19 cellular contexts compared by ENCODE assay signal in genomic region chr5:88686077-88686541, GRCh38.
DNase-seq lines count a peak whose midpoint lies in the region; ATAC-seq lines count a peak whose summit lies in the region.
"Had no signal": no experiment of that assay in that cellular context is flagged by ENCODE, and none has a peak within 500 bp of the region (broad histone marks: within the 10 kb centered on the region; RNA-seq: fewer than 3 reads in every experiment).

No MANE protein-coding gene starts in this region.

- peak overlapping the region; percentile 6 for H3K27ac Mint-ChIP-seq in activated CD4-positive, alpha-beta memory T cell treated with anti-CD3 and anti-CD28 coated beads for 36 hours
- H3K27ac Mint-ChIP-seq in activated CD4-positive, alpha-beta memory T cell treated with anti-CD3 and anti-CD28 coated beads, Interleukin-2, amount 10 ng/mL, durations not matched to agents 7 days and 5 days = no peak overlapping the region
- H3K27ac Mint-ChIP-seq in activated T-helper 1 cell treated with anti-CD3 and anti-CD28 coated beads, Interleukin-12 subunit alpha, Interleukin-12 subunit beta, Interleukin-2, Interleukin-4 antibody, amounts not matched to agents 30 ng/mL and 10 ng/mL and 1 ng/mL, durations not matched to agents 14 hours and 24 hours and 36 hours = peak overlapping the region; percentile 27
- H3K27ac Mint-ChIP-seq: activated naive CD4-positive, alpha-beta T cell treated with anti-CD3 and anti-CD28 coated beads, Interleukin-2, amount 50 U/mL, for 24 hours; nephron progenitor cell had no signal

- H3K4me1 Mint-ChIP-seq in activated CD4-positive, alpha-beta memory T cell treated with anti-CD3 and anti-CD28 coated beads for 36 hours (ENCODE audit: low read depth) = peaks cover 11% of the 10 kb centered on the region
- H3K4me1 Mint-ChIP-seq in activated CD4-positive, alpha-beta memory T cell treated with anti-CD3 and anti-CD28 coated beads, Interleukin-2, amount 10 ng/mL, durations not matched to agents 7 days and 5 days = peaks cover 11% of the 10 kb centered on the region
- H3K4me1 Mint-ChIP-seq in activated T-helper 1 cell treated with anti-CD3 and anti-CD28 coated beads, Interleukin-12 subunit alpha, Interleukin-12 subunit beta, Interleukin-2, Interleukin-4 antibody, amounts not matched to agents 30 ng/mL and 10 ng/mL and 1 ng/mL, durations not matched to agents 14 hours and 24 hours and 36 hours (ENCODE audit: low read depth) = peaks cover 22% of the 10 kb centered on the region

- POLR2A ChIA-PET in activated CD4-positive, alpha-beta memory T cell treated with anti-CD3 and anti-CD28 coated beads for 36 hours (lab: Charles Lee) = no interaction called here
- POLR2A ChIA-PET in activated CD4-positive, alpha-beta memory T cell treated with anti-CD3 and anti-CD28 coated beads, Interleukin-2, amount 10 ng/mL, durations not matched to agents 7 days and 5 days (lab: Charles Lee) = no interaction called here

- no peak for ATAC-seq in HG02840 (IDR thresholded peaks at IDR 0.05; ENCODE audit: low FRiP score, unreplicated experiment)
- ATAC-seq: activated T-cell treated with anti-CD3 and anti-CD28 coated beads, Interleukin-2, amount 50 U/mL, for 4 hours; body of pancreas; left ventricle myocardium superior had no signal

- intact Hi-C loops in activated CD4-positive, alpha-beta memory T cell treated with anti-CD3 and anti-CD28 coated beads for 36 hours (cut with micrococcal nuclease) = no loop called here
- intact Hi-C loops in activated T-helper 1 cell treated with anti-CD3 and anti-CD28 coated beads, Interleukin-12 subunit alpha, Interleukin-12 subunit beta, Interleukin-2, Interleukin-4 antibody, amounts not matched to agents 30 ng/mL and 10 ng/mL and 1 ng/mL, durations not matched to agents 14 hours and 24 hours and 36 hours (cut with micrococcal nuclease) = no loop called here

- CTCF ChIA-PET in activated CD4-positive, alpha-beta memory T cell treated with anti-CD3 and anti-CD28 coated beads for 36 hours (lab: Charles Lee) = no interaction called here
- CTCF ChIA-PET in activated CD4-positive, alpha-beta memory T cell treated with anti-CD3 and anti-CD28 coated beads, Interleukin-2, amount 10 ng/mL, durations not matched to agents 7 days and 5 days (lab: Charles Lee) = no interaction called here

- no peak for DNase-seq in activated CD4-positive, alpha-beta memory T cell treated with anti-CD3 and anti-CD28 coated beads for 36 hours
- DNase-seq in activated CD4-positive, alpha-beta memory T cell treated with anti-CD3 and anti-CD28 coated beads, Interleukin-2, amount 10 ng/mL, durations not matched to agents 7 days and 5 days = no peak
- no peak for DNase-seq in activated T-helper 1 cell treated with anti-CD3 and anti-CD28 coated beads, Interleukin-12 subunit alpha, Interleukin-12 subunit beta, Interleukin-2, Interleukin-4 antibody, amounts not matched to agents 30 ng/mL and 10 ng/mL and 1 ng/mL, durations not matched to agents 14 hours and 24 hours and 36 hours (ENCODE audit: low spot score)
- peak; percentile 61 for DNase-seq in globus pallidus (ENCODE audit: low spot score)
- peak; percentile 47 for DNase-seq in pons (ENCODE audit: low spot score)
- no peak for DNase-seq in NCI-H2171 (lab: John Stamatoyannopoulos, UW)
- no peak for DNase-seq in cerebellar nuclear complex (lab: John Stamatoyannopoulos, UW)
- DNase-seq: activated CD4-positive, alpha-beta T cell treated with anti-CD3 and anti-CD28 coated beads, Interleukin-2, amount 50 U/mL, for 48 hours; activated T-cell treated with anti-CD3 and anti-CD28 coated beads, Interleukin-2, amount 50 U/mL, for 4 hours; body of pancreas; Caco-2; left ventricle myocardium superior; NCI-H1092; NCI-H1930; nephron progenitor cell; NK-92 treated with Interleukin-12 subunit alpha and Interleukin-12 subunit beta, amount 100 ng/mL, for 24 hours; SHP77 treated with DMSO at 0.1 percent for 48 hours had no signal

- peaks cover 77% of the 10 kb centered on the region for H3K27me3 Mint-ChIP-seq in activated CD4-positive, alpha-beta memory T cell treated with anti-CD3 and anti-CD28 coated beads for 36 hours
- peaks cover 93% of the 10 kb centered on the region for H3K27me3 Mint-ChIP-seq in activated CD4-positive, alpha-beta memory T cell treated with anti-CD3 and anti-CD28 coated beads, Interleukin-2, amount 10 ng/mL, durations not matched to agents 7 days and 5 days
- peaks cover 86% of the 10 kb centered on the region for H3K27me3 Mint-ChIP-seq in activated T-helper 1 cell treated with anti-CD3 and anti-CD28 coated beads, Interleukin-12 subunit alpha, Interleukin-12 subunit beta, Interleukin-2, Interleukin-4 antibody, amounts not matched to agents 30 ng/mL and 10 ng/mL and 1 ng/mL, durations not matched to agents 14 hours and 24 hours and 36 hours (ENCODE audit: insufficient read depth)

- H3K9me3 Mint-ChIP-seq in activated CD4-positive, alpha-beta memory T cell treated with anti-CD3 and anti-CD28 coated beads for 36 hours = no peaks in the 10 kb centered on the region
- no peaks in the 10 kb centered on the region for H3K9me3 Mint-ChIP-seq in activated CD4-positive, alpha-beta memory T cell treated with anti-CD3 and anti-CD28 coated beads, Interleukin-2, amount 10 ng/mL, durations not matched to agents 7 days and 5 days
- H3K9me3 Mint-ChIP-seq in activated T-helper 1 cell treated with anti-CD3 and anti-CD28 coated beads, Interleukin-12 subunit alpha, Interleukin-12 subunit beta, Interleukin-2, Interleukin-4 antibody, amounts not matched to agents 30 ng/mL and 10 ng/mL and 1 ng/mL, durations not matched to agents 14 hours and 24 hours and 36 hours = no peaks in the 10 kb centered on the region
- H3K9me3 Mint-ChIP-seq: nephron progenitor cell had no signal

- peaks cover 7% of the 10 kb centered on the region for H3K36me3 Mint-ChIP-seq in activated CD4-positive, alpha-beta memory T cell treated with anti-CD3 and anti-CD28 coated beads for 36 hours
- H3K36me3 Mint-ChIP-seq in activated CD4-positive, alpha-beta memory T cell treated with anti-CD3 and anti-CD28 coated beads, Interleukin-2, amount 10 ng/mL, durations not matched to agents 7 days and 5 days (ENCODE audit: low read depth) = peaks cover 5% of the 10 kb centered on the region
- H3K36me3 Mint-ChIP-seq in activated T-helper 1 cell treated with anti-CD3 and anti-CD28 coated beads, Interleukin-12 subunit alpha, Interleukin-12 subunit beta, Interleukin-2, Interleukin-4 antibody, amounts not matched to agents 30 ng/mL and 10 ng/mL and 1 ng/mL, durations not matched to agents 14 hours and 24 hours and 36 hours (ENCODE audit: low read depth) = peaks cover 6% of the 10 kb centered on the region

- H3K4me3 Mint-ChIP-seq in activated CD4-positive, alpha-beta memory T cell treated with anti-CD3 and anti-CD28 coated beads for 36 hours = no peak overlapping the region
- H3K4me3 Mint-ChIP-seq in activated CD4-positive, alpha-beta memory T cell treated with anti-CD3 and anti-CD28 coated beads, Interleukin-2, amount 10 ng/mL, durations not matched to agents 7 days and 5 days = no peak overlapping the region
- no peak overlapping the region for H3K4me3 Mint-ChIP-seq in activated T-helper 1 cell treated with anti-CD3 and anti-CD28 coated beads, Interleukin-12 subunit alpha, Interleukin-12 subunit beta, Interleukin-2, Interleukin-4 antibody, amounts not matched to agents 30 ng/mL and 10 ng/mL and 1 ng/mL, durations not matched to agents 14 hours and 24 hours and 36 hours
- H3K4me3 Mint-ChIP-seq: activated naive CD4-positive, alpha-beta T cell treated with anti-CD3 and anti-CD28 coated beads, Interleukin-2, amount 50 U/mL, for 24 hours; activated T-cell treated with anti-CD3 and anti-CD28 coated beads, Interleukin-2, amount 50 U/mL, for 4 hours; nephron progenitor cell had no signal

Comparison
In these comparisons a context has a peak if more than half of its experiments do, and no peak if none do; other contexts are left out.
1. DNase-seq: peak in globus pallidus (single experiment) and pons (single experiment); none in activated CD4-positive, alpha-beta memory T cell treated with anti-CD3 and anti-CD28 coated beads for 36 hours (single experiment), activated CD4-positive, alpha-beta memory T cell treated with anti-CD3 and anti-CD28 coated beads, Interleukin-2, amount 10 ng/mL, durations not matched to agents 7 days and 5 days (single experiment), activated T-helper 1 cell treated with anti-CD3 and anti-CD28 coated beads, Interleukin-12 subunit alpha, Interleukin-12 subunit beta, Interleukin-2, Interleukin-4 antibody, amounts not matched to agents 30 ng/mL and 10 ng/mL and 1 ng/mL, durations not matched to agents 14 hours and 24 hours and 36 hours (single experiment), NCI-H2171 (single experiment) and cerebellar nuclear complex (0 of 2).